ENCODE assay signal across 19 cellular contexts in the genomic region with DNA sequence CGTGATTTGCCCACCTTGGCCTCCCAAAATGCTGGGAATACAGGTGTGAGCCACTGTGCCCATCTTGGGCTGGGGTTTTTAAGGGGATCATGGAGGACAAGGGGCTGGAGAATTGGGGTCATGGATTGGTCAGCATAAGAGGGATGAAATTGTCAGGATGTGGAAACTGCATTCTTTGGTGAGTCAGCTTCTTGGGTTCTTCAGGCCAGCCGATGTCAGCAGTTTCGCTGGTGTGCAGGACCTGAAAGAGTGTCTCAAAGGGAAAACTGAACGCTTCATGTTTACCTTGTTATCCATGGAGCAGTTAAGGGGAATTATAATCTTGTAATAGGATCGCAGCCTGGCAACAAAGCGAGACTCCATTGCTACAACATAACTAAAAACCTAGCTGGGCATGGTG. TPM values are rescaled to one million over a fixed set of nuclear protein-coding genes. Genes with fewer than 3 reads are reported as not detected.
A peak's percentile ranks its signal among the peaks of the same experiment; 100 is the strongest.
DNase-seq lines count a peak whose midpoint lies in the region; TF ChIP-seq lines count a peak whose summit lies in the region.
"Had no signal": no experiment of that assay in that cellular context is flagged by ENCODE, and none has a peak within 500 bp of the region (broad histone marks: within the 10 kb centered on the region; RNA-seq: fewer than 3 reads in every experiment).

No MANE protein-coding gene starts in this region.

- no peak overlapping the region for H3K4me2 ChIP-seq in H9 (ENCODE audit: insufficient read depth, insufficient read length, low read length)
- H3K4me2 ChIP-seq: A549 had no signal

- no peaks in the 10 kb centered on the region; a peak in 1 of 5 replicates for H3K9me3 Mint-ChIP-seq in H9

- no peak overlapping the region for H2BK120ac ChIP-seq in H9 (ENCODE audit: low read depth, low read length, poor library complexity, severe bottlenecking)

- H3K18ac ChIP-seq in H9 (ENCODE audit: insufficient read length, low read depth, low read length), result no peak overlapping the region

- H3K9me3 ChIP-seq in H9 (ENCODE audit: control insufficient read depth, low read depth, low read length), result no peaks in the 10 kb centered on the region
- H3K9me3 ChIP-seq: A549, BE2C had no signal

- H3K27ac ChIP-seq in H9 (ENCODE audit: insufficient read length, low read depth, low read length), result no peak overlapping the region
- H3K27ac ChIP-seq: A549, C4-2B had no signal

- no peaks in the 10 kb centered on the region for H3K27me3 Mint-ChIP-seq in H9 (ENCODE audit: low read depth)
- H3K27me3 Mint-ChIP-seq: CD4-positive, alpha-beta memory T cell; IgD-negative memory B cell had no signal

- no peak overlapping the region for H4K8ac ChIP-seq in H9 (replicated peaks; ENCODE audit: insufficient read length, low read depth, low read length)

- peaks cover 4% of the 10 kb centered on the region; the same call in 1 of the 2 replicates for H3K4me1 ChIP-seq in H9 (ENCODE audit: insufficient read depth, low read length)
- H3K4me1 ChIP-seq: A549, BE2C had no signal

- no peak overlapping the region for H4K91ac ChIP-seq in H9 (ENCODE audit: insufficient read length, low read depth, low read length)

- H3K36me3 Mint-ChIP-seq in H9 (ENCODE audit: insufficient read depth in 1 of 3, low read depth in 3 of 3), result peaks cover 55 to 82% (median 75%) of the 10 kb centered on the region in 3 experiments
- H3K36me3 Mint-ChIP-seq: CD4-positive, alpha-beta memory T cell; IgD-negative memory B cell had no signal

- no peak overlapping the region for H3K56ac ChIP-seq in H9 (ENCODE audit: insufficient read length, low read depth, low read length)

- no peak for TF ChIP-seq CTCF in H9 (conservative IDR thresholded peaks at IDR 0.05)

- H4K5ac ChIP-seq in H9 (ENCODE audit: insufficient read length, low read depth, low read length), result no peak overlapping the region

- H2AK5ac ChIP-seq in H9 (ENCODE audit: insufficient read length, low read length), result no peak overlapping the region

- H3K4me3 Mint-ChIP-seq in H9, result no peak overlapping the region
- H3K4me3 Mint-ChIP-seq: CD4-positive, alpha-beta memory T cell; HFFc6; IgD-negative memory B cell had no signal

- H3K23me2 ChIP-seq in H9 (ENCODE audit: insufficient read length, low read depth, low read length, poor library complexity, severe bottlenecking), result no peaks in the 10 kb centered on the region

- no peak overlapping the region for H3K4ac ChIP-seq in H9 (ENCODE audit: low read depth, low read length)

- H3K9ac ChIP-seq in H9 (ENCODE audit: extremely low read depth, insufficient read length, low read length), result no peak overlapping the region

- H2AFZ ChIP-seq in H9 (ENCODE audit: low read length), result no peak overlapping the region

- H2BK5ac ChIP-seq in H9 (ENCODE audit: insufficient read length, low read length), result no peak overlapping the region

- no peak overlapping the region for H2BK20ac ChIP-seq in H9 (ENCODE audit: low read depth, low read length, poor library complexity, severe bottlenecking)

- no peak overlapping the region for H3K23ac ChIP-seq in H9 (ENCODE audit: insufficient read length, low read depth, low read length)

- H3K4me1 Mint-ChIP-seq in H9, result peaks cover 23 to 24% of the 10 kb centered on the region in 2 experiments
- H3K4me1 Mint-ChIP-seq: CD4-positive, alpha-beta memory T cell; IgD-negative memory B cell had no signal

- peaks cover 40% of the 10 kb centered on the region; the same call in 1 of the 2 replicates for H3K79me2 ChIP-seq in H9 (ENCODE audit: insufficient read depth, low read length)

- DNase-seq in H9 (no peak), RPMI8226 (peak; percentile 62), astrocyte of the hippocampus (ENCODE audit: low read depth, low spot score) (peak; percentile 54), mesenteric fat pad (ENCODE audit: low spot score) (peak; percentile 35), 8988T (no peak), GM03348 (ENCODE audit: low spot score) (no peak), EL (no peak), NCI-H1436 treated with DMSO at 0.1 percent for 48 hours (lab: John Stamatoyannopoulos, UW) (no peak)
- DNase-seq: BE2C; CD4-positive, alpha-beta memory T cell; DMS79 treated with DMSO at 0.1 percent for 48 hours; GDM1; GOT3; HCEC 1CT; HFFc6 had no signal

- no peak overlapping the region for H3K14ac ChIP-seq in H9 (ENCODE audit: insufficient read depth, low read length)

- H3K79me1 ChIP-seq in H9 (ENCODE audit: insufficient read depth, low read depth, low read length, poor library complexity, severe bottlenecking), result no peaks in the 10 kb centered on the region

- peaks cover 2% of the 10 kb centered on the region for H4K20me1 ChIP-seq in H9 (ENCODE audit: control insufficient read depth, insufficient read depth, insufficient read length)

- H2BK12ac ChIP-seq in H9 (ENCODE audit: insufficient read length, low read depth, low read length), result no peak overlapping the region

- no peak overlapping the region for H3T11ph ChIP-seq in H9 (ENCODE audit: low read length)

- no CpG with 5 or more reads among the region's 6 CpGs for WGBS in H9 (ENCODE audit: extremely low coverage, insufficient read length, low lambda C conversion rate)

- H3K27ac Mint-ChIP-seq in H9, result peak overlapping the region in 2 of 3 experiments; percentile 24 to 49; a peak in 3 of 7 replicates
- H3K27ac Mint-ChIP-seq: CD4-positive, alpha-beta memory T cell; HFFc6; IgD-negative memory B cell had no signal

- no peak overlapping the region for H2BK15ac ChIP-seq in H9 (ENCODE audit: low read depth, low read length)

- no peaks in the 10 kb centered on the region for H3K27me3 ChIP-seq in H9 (ENCODE audit: insufficient read depth, low read length)
- H3K27me3 ChIP-seq: BE2C had no signal

RNA-seq across cellular contexts. Expression of gene GALNT17, which starts 13.0 kb away (rescaled TPM):
- 41.6 and 43.2 TPM in 2 replicates for total RNA-seq in H9 (2021)
- 2.2 TPM for total RNA-seq in mesenteric fat pad
- total RNA-seq: CD4-positive, alpha-beta memory T cell; HFFc6; HT-29 had no signal

Comparison
In these comparisons a context has a peak if more than half of its experiments do, and no peak if none do; other contexts are left out.
1. DNase-seq: peak in RPMI8226 (single experiment), astrocyte of the hippocampus (single experiment) and mesenteric fat pad (single experiment); none in H9 (single experiment), 8988T (single experiment), GM03348 (single experiment), EL (single experiment) and NCI-H1436 treated with DMSO at 0.1 percent for 48 hours (single experiment).
2. RNA of gene GALNT17, which starts 13.0 kb away (total RNA-seq): 41.6 to 43.2 TPM in H9; 2.2 TPM in mesenteric fat pad (single experiment); every median in the first group is over 10 times any median in the second.